In the genomic region with DNA sequence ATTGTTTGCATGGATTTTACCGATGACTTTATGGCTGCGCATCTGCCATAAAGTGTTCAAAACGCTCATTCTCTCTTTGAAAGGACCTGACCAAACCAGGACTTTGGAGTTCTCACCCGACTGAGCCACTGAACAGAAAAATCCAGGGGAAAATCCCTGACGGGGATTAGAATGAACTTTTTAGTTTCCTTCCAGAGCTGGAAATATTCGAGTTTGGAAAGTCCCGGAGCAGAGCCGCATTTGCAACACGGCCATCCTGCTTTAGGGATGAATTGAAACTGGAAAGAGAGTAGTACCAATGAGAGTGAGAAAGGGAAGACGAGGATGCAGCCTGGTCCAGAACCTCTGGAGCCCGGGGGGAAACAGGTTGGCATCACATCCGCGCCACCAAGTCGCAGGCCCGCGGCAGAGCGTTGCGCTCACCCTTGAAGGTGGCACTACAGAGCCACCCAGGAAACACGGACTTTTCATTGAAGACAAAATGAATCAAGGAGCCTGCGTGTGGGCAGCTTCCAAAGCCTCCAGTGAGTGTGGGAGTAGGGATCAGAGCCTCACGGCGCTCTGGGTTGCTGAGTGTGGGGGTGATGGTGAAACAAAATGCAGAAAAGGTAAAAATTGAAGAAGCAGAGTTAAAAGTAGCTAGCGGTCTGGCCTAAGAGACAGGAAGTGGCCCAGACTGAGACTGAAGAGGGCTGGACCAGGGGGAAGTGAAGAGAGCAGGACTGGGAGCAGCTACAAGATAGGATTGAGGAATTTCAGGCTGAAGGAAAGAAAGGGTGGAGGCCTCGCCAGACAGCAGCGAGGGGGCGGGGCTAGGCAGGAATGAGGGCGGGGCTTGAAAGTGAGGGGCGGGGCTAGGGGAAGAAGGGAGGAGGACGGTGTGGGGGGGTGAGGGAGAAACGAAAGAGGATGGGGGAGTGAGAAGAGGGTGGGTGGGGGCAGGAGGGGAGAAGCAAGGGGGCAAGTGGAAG, we compare ENCODE assay signal across 1 cellular context.
TF ChIP-seq lines count a peak whose summit lies in the region.

No MANE protein-coding gene starts in this region.

TF ChIP-seq in WTC11, 78 proteins besides CTCF, POLR2A, EP300 and RAD21 (continued from another document):
- TF ChIP-seq, protein P1, sequence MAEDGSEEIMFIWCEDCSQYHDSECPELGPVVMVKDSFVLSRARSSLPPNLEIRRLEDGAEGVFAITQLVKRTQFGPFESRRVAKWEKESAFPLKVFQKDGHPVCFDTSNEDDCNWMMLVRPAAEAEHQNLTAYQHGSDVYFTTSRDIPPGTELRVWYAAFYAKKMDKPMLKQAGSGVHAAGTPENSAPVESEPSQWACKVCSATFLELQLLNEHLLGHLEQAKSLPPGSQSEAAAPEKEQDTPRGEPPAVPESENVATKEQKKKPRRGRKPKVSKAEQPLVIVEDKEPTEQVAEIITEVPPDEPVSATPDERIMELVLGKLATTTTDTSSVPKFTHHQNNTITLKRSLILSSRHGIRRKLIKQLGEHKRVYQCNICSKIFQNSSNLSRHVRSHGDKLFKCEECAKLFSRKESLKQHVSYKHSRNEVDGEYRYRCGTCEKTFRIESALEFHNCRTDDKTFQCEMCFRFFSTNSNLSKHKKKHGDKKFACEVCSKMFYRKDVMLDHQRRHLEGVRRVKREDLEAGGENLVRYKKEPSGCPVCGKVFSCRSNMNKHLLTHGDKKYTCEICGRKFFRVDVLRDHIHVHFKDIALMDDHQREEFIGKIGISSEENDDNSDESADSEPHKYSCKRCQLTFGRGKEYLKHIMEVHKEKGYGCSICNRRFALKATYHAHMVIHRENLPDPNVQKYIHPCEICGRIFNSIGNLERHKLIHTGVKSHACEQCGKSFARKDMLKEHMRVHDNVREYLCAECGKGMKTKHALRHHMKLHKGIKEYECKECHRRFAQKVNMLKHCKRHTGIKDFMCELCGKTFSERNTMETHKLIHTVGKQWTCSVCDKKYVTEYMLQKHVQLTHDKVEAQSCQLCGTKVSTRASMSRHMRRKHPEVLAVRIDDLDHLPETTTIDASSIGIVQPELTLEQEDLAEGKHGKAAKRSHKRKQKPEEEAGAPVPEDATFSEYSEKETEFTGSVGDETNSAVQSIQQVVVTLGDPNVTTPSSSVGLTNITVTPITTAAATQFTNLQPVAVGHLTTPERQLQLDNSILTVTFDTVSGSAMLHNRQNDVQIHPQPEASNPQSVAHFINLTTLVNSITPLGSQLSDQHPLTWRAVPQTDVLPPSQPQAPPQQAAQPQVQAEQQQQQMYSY (CRISPR knock-in tag; IDR thresholded peaks at IDR 0.05): no peak
- TF ChIP-seq, protein P2, sequence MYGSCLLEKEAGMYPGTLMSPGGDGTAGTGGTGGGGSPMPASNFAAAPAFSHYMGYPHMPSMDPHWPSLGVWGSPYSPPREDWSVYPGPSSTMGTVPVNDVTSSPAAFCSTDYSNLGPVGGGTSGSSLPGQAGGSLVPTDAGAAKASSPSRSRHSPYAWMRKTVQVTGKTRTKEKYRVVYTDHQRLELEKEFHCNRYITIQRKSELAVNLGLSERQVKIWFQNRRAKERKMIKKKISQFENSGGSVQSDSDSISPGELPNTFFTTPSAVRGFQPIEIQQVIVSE (CRISPR knock-in tag; IDR thresholded peaks at IDR 0.05; ENCODE audit: borderline replicate concordance): no peak
- no peak for TF ChIP-seq TEAD1 (CRISPR knock-in tag; IDR thresholded peaks at IDR 0.05)
- TF ChIP-seq JUN (CRISPR knock-in tag; IDR thresholded peaks at IDR 0.05): no peak
- TF ChIP-seq, protein P3, sequence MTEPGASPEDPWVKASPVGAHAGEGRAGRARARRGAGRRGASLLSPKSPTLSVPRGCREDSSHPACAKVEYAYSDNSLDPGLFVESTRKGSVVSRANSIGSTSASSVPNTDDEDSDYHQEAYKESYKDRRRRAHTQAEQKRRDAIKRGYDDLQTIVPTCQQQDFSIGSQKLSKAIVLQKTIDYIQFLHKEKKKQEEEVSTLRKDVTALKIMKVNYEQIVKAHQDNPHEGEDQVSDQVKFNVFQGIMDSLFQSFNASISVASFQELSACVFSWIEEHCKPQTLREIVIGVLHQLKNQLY (CRISPR knock-in tag; IDR thresholded peaks at IDR 0.05): no peak
- TF ChIP-seq, protein P4, sequence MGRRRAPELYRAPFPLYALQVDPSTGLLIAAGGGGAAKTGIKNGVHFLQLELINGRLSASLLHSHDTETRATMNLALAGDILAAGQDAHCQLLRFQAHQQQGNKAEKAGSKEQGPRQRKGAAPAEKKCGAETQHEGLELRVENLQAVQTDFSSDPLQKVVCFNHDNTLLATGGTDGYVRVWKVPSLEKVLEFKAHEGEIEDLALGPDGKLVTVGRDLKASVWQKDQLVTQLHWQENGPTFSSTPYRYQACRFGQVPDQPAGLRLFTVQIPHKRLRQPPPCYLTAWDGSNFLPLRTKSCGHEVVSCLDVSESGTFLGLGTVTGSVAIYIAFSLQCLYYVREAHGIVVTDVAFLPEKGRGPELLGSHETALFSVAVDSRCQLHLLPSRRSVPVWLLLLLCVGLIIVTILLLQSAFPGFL (CRISPR knock-in tag; IDR thresholded peaks at IDR 0.05; ENCODE audit: borderline replicate concordance): no peak
- no peak for TF ChIP-seq NFYB (CRISPR knock-in tag; conservative IDR thresholded peaks at IDR 0.05; ENCODE audit: low read depth)
- TF ChIP-seq, protein P5, sequence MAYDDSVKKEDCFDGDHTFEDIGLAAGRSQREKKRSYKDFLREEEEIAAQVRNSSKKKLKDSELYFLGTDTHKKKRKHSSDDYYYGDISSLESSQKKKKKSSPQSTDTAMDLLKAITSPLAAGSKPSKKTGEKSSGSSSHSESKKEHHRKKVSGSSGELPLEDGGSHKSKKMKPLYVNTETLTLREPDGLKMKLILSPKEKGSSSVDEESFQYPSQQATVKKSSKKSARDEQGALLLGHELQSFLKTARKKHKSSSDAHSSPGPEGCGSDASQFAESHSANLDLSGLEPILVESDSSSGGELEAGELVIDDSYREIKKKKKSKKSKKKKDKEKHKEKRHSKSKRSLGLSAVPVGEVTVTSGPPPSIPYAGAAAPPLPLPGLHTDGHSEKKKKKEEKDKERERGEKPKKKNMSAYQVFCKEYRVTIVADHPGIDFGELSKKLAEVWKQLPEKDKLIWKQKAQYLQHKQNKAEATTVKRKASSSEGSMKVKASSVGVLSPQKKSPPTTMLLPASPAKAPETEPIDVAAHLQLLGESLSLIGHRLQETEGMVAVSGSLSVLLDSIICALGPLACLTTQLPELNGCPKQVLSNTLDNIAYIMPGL (CRISPR knock-in tag; IDR thresholded peaks at IDR 0.05): no peak
- TF ChIP-seq, protein P6, sequence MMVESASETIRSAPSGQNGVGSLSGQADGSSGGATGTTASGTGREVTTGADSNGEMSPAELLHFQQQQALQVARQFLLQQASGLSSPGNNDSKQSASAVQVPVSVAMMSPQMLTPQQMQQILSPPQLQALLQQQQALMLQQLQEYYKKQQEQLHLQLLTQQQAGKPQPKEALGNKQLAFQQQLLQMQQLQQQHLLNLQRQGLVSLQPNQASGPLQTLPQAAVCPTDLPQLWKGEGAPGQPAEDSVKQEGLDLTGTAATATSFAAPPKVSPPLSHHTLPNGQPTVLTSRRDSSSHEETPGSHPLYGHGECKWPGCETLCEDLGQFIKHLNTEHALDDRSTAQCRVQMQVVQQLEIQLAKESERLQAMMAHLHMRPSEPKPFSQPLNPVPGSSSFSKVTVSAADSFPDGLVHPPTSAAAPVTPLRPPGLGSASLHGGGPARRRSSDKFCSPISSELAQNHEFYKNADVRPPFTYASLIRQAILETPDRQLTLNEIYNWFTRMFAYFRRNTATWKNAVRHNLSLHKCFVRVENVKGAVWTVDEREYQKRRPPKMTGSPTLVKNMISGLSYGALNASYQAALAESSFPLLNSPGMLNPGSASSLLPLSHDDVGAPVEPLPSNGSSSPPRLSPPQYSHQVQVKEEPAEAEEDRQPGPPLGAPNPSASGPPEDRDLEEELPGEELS (CRISPR knock-in tag; IDR thresholded peaks at IDR 0.05): no peak
